Comparison of ENCODE assay signal across 8 cellular contexts in genomic region chr12:116559080-116559329, GRCh38. TPM values are rescaled to one million over a fixed set of nuclear protein-coding genes. Genes with fewer than 3 reads are reported as not detected.
DNase-seq lines count a peak whose midpoint lies in the region; ATAC-seq and TF ChIP-seq lines count a peak whose summit lies in the region.

No MANE protein-coding gene starts in this region.

- H3K4me1 Mint-ChIP-seq in T-helper 17 cell (peaks cover 16% of the 10 kb centered on the region), glutamatergic neuron (ENCODE audit: low read depth, unreplicated experiment) (peaks cover 5% of the 10 kb centered on the region)
- H3K4me1 Mint-ChIP-seq in naive thymus-derived CD4-positive, alpha-beta T cell = peaks cover 24 to 54% (median 48%) of the 10 kb centered on the region in 7 donors

- CTCF ChIA-PET in naive thymus-derived CD4-positive, alpha-beta T cell (lab: Charles Lee) = interaction anchor here (0.6 to 1.4 kb wide), 3 partner anchors 19 to 53 kb away, joined by 3 to 5 read pairs (median 5); no protein-coding TSS in a partner anchor

- H3K27ac ChIP-seq in naive thymus-derived CD4-positive, alpha-beta T cell (ENCODE audit: low read depth, low read length) = peak overlapping the region; percentile 36

- H3K4me1 ChIP-seq in naive thymus-derived CD4-positive, alpha-beta T cell (ENCODE audit: control insufficient read depth in 2 of 2, insufficient read depth in 2 of 2, low read length in 2 of 2) = peaks cover 29% of the 10 kb centered on the region in 2 donors

- peak overlapping the region; percentile 54 for H3K4me3 ChIP-seq in naive thymus-derived CD4-positive, alpha-beta T cell (ENCODE audit: low read length)

- peak; percentile 12 to 23 for DNase-seq in stimulated activated CD4-positive, alpha-beta T cell treated with anti-CD3 and anti-CD28 coated beads, Interleukin-2, amount 100 ng/mL, for 48 hours
- DNase-seq in stimulated activated CD4-positive, alpha-beta T cell treated with anti-CD3 and anti-CD28 coated beads, Interleukin-15, amount 100 ng/mL, for 24 hours = no peak
- DNase-seq in T-helper 17 cell (no peak), glutamatergic neuron (no peak), dedifferentiated amniotic fluid mesenchymal stem cell (ENCODE audit: extremely low spot score) (no peak), ACHN (no peak)
- DNase-seq in naive thymus-derived CD4-positive, alpha-beta T cell = no peak

- H3K4me3 Mint-ChIP-seq in T-helper 17 cell (peak overlapping the region; percentile 88), glutamatergic neuron (ENCODE audit: unreplicated experiment) (no peak overlapping the region)
- H3K4me3 Mint-ChIP-seq in naive thymus-derived CD4-positive, alpha-beta T cell = peak overlapping the region; percentile 70 to 90 (median 86)

- ATAC-seq in HG03064 (IDR thresholded peaks at IDR 0.05; ENCODE audit: low read depth, unreplicated experiment) (peak; percentile 52), T-helper 17 cell (peak; percentile 26)
- peak; percentile 20 for ATAC-seq in naive thymus-derived CD4-positive, alpha-beta T cell

- no peak for TF ChIP-seq CTCF in glutamatergic neuron (IDR thresholded peaks at IDR 0.05; ENCODE audit: partially characterized antibody, unreplicated experiment)

- H3K9me3 Mint-ChIP-seq in naive thymus-derived CD4-positive, alpha-beta T cell = peaks cover 0 to 5% (median 2%) of the 10 kb centered on the region in 11 donors
- H3K9me3 Mint-ChIP-seq in glutamatergic neuron (ENCODE audit: unreplicated experiment) = no peaks in the 10 kb centered on the region

- H3K27ac Mint-ChIP-seq in T-helper 17 cell (peak overlapping the region; percentile 93), glutamatergic neuron (ENCODE audit: unreplicated experiment) (no peak overlapping the region)
- H3K27ac Mint-ChIP-seq in naive thymus-derived CD4-positive, alpha-beta T cell = peak overlapping the region; percentile 88 to 99 (median 96)

- intact Hi-C loops in naive thymus-derived CD4-positive, alpha-beta T cell (cut with micrococcal nuclease) = loop anchor here (1.0 to 10.0 kb wide), 12 partner anchors 16 to 498 kb away; partner anchors contain the start of genes MED13L (in 2 of the 2), RNFT2 (in 1 of the 2) and SPRING1 (in 1 of the 2)

- H3K36me3 ChIP-seq in naive thymus-derived CD4-positive, alpha-beta T cell (ENCODE audit: control insufficient read depth in 2 of 3, insufficient read depth in 3 of 3, low read length in 3 of 3) = no peaks in the 10 kb centered on the region

- POLR2A ChIA-PET in naive thymus-derived CD4-positive, alpha-beta T cell (lab: Charles Lee) = interaction anchor here (1.1 to 1.9 kb wide), 6 partner anchors 9 to 25 kb away, joined by 3 to 11 read pairs (median 4); no protein-coding TSS in a partner anchor

- in situ Hi-C loops in ACHN (cut with HindIII; ENCODE audit: low pct_ligation_motif_present, low pct_unique_long_range_greater_than_20kb, low sequenced_read_pairs) = no loop called here

- H3K36me3 Mint-ChIP-seq in T-helper 17 cell (ENCODE audit: low read depth) (no peaks in the 10 kb centered on the region), glutamatergic neuron (ENCODE audit: unreplicated experiment) (no peaks in the 10 kb centered on the region)
- H3K36me3 Mint-ChIP-seq in naive thymus-derived CD4-positive, alpha-beta T cell = peaks cover 0 to 17% (median 0%) of the 10 kb centered on the region in 5 donors

- peaks cover 2% of the 10 kb centered on the region for H3K9me3 ChIP-seq in T-helper 17 cell (ENCODE audit: control insufficient read depth, low read length, poor library complexity, severe bottlenecking)
- H3K9me3 ChIP-seq in naive thymus-derived CD4-positive, alpha-beta T cell (ENCODE audit: control insufficient read depth in 2 of 3, low read length in 3 of 3) = no peaks in the 10 kb centered on the region

- H3K27me3 Mint-ChIP-seq in T-helper 17 cell (no peaks in the 10 kb centered on the region), glutamatergic neuron (ENCODE audit: unreplicated experiment) (no peaks in the 10 kb centered on the region)
- peaks cover 0 to 6% (median 0%) of the 10 kb centered on the region in 5 donors for H3K27me3 Mint-ChIP-seq in naive thymus-derived CD4-positive, alpha-beta T cell

- no peaks in the 10 kb centered on the region for H3K27me3 ChIP-seq in naive thymus-derived CD4-positive, alpha-beta T cell (ENCODE audit: control insufficient read depth in 2 of 2, insufficient read depth in 2 of 2, low read length in 2 of 2)

RNA-seq across cellular contexts. Expression of gene MAP1LC3B2, which starts 0.2 kb away (rescaled TPM):
- total RNA-seq in T-helper 17 cell (1 to 10 TPM in 1 of 2 donors, under 1 TPM in 1; 0.89 to 2.7 TPM), glutamatergic neuron (ENCODE audit: unreplicated experiment) (4.4 TPM)
- total RNA-seq in naive thymus-derived CD4-positive, alpha-beta T cell = 1 to 10 TPM in 3 of 5 experiments, under 1 TPM in 2; 0.48 to 6.6 (median 1.5) TPM
- polyA plus RNA-seq in naive thymus-derived CD4-positive, alpha-beta T cell = 1 to 10 TPM; 4.4 to 5.9 TPM

Comparison
In these comparisons a context has a peak if more than half of its experiments do, and no peak if none do; other contexts are left out.
1. DNase-seq: peak in stimulated activated CD4-positive, alpha-beta T cell treated with anti-CD3 and anti-CD28 coated beads, Interleukin-2, amount 100 ng/mL, for 48 hours (2 of 2); none in stimulated activated CD4-positive, alpha-beta T cell treated with anti-CD3 and anti-CD28 coated beads, Interleukin-15, amount 100 ng/mL, for 24 hours (single experiment), T-helper 17 cell (0 of 3), naive thymus-derived CD4-positive, alpha-beta T cell (0 of 9), glutamatergic neuron (single experiment), dedifferentiated amniotic fluid mesenchymal stem cell (single experiment) and ACHN (single experiment).
2. Peak in every context shown above with its lines, with median percentiles within 50 percentile points of each other: ATAC-seq.